In the genomic region with DNA sequence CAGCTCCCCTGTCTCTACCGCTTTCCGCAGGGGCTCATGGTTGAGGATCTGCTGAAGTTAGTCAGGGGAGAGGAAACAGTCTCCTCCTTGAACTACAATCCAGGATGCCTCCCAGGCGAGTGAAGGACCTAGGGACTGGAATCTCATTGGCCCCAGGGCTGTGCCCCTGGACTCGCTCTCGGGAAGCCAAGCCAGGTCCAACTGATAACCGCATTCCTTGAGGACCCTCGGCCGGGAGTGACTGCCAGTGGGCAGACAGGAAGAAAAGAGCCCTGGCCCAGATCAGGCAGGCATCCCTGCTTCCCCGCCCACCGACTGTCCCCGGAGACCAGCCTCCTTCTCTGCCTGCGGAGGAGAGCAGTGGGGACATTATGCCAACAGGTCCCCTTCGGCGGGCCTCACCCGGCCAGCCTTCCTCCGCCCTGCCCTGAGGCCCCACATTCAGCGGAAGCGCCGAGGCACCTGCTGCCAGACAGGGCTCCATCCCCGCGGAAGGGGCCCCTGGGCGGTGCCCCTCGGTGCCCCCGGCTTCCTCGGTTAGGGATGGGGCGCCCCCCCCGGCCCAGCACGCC, we compare ENCODE assay signal across 8 cellular contexts. TPM values are rescaled to one million over a fixed set of nuclear protein-coding genes. Genes with fewer than 3 reads are reported as not detected.
A peak's percentile ranks its signal among the peaks of the same experiment; 100 is the strongest.
DNase-seq lines count a peak whose midpoint lies in the region; ATAC-seq and TF ChIP-seq lines count a peak whose summit lies in the region.

No MANE protein-coding gene starts in this region.

- no peak for TF ChIP-seq POLR2A in tibial nerve (IDR thresholded peaks at IDR 0.05)

- H3K4me1 ChIP-seq in CD4-positive, CD25-positive, alpha-beta regulatory T cell (ENCODE audit: control insufficient read depth, insufficient read depth, low read length, poor library complexity, severe bottlenecking), result peaks cover 13% of the 10 kb centered on the region
- H3K4me1 ChIP-seq in MM.1S (ENCODE audit: low read length) (no peaks in the 10 kb centered on the region), mucosa of descending colon (ENCODE audit: low read depth) (peaks cover 45% of the 10 kb centered on the region), tibial nerve (peaks cover 0 to 55% (median 17%) of the 10 kb centered on the region in 4 donors)

- peak; percentile 26 to 37 for ATAC-seq in CD4-positive, CD25-positive, alpha-beta regulatory T cell (ENCODE audit: low read depth in 2 of 2)
- ATAC-seq in mucosa of descending colon (peak; percentile 12), HG02623 (IDR thresholded peaks at IDR 0.05; ENCODE audit: unreplicated experiment) (no peak), HG02678 (IDR thresholded peaks at IDR 0.05; ENCODE audit: unreplicated experiment) (no peak)

- peaks cover 0 to 15% (median 10%) of the 10 kb centered on the region in 4 donors for H3K4me1 Mint-ChIP-seq in CD4-positive, CD25-positive, alpha-beta regulatory T cell

- no peaks in the 10 kb centered on the region for H3K79me2 ChIP-seq in MM.1S (ENCODE audit: low read length)

- no peak for TF ChIP-seq CTCF in MM.1S (IDR thresholded peaks at IDR 0.05; ENCODE audit: low read length)
- TF ChIP-seq CTCF in brain microvascular endothelial cell (IDR thresholded peaks at IDR 0.05; ENCODE audit: low read depth, low read length, missing control alignments), result no peak
- TF ChIP-seq CTCF in mucosa of descending colon (IDR thresholded peaks at IDR 0.05), result no peak
- TF ChIP-seq CTCF in tibial nerve (IDR thresholded peaks at IDR 0.05), result no peak

- H3K36me3 Mint-ChIP-seq in CD4-positive, CD25-positive, alpha-beta regulatory T cell, result no peaks in the 10 kb centered on the region

- H3K27ac Mint-ChIP-seq in CD4-positive, CD25-positive, alpha-beta regulatory T cell, result no peak overlapping the region

- H3F3A ChIP-seq in MM.1S (ENCODE audit: insufficient read depth, low read length), result no peaks in the 10 kb centered on the region

- in situ Hi-C loops in brain microvascular endothelial cell (cut with HindIII; ENCODE audit: low pct_ligation_motif_present, low sequenced_read_pairs), result no loop called here

- H3K9me2 ChIP-seq in MM.1S (replicated peaks; ENCODE audit: insufficient read depth, low read length), result no peaks in the 10 kb centered on the region

- H3K4me3 Mint-ChIP-seq in CD4-positive, CD25-positive, alpha-beta regulatory T cell, result peak overlapping the region; percentile 64 to 86 (median 82)

- H3K27ac ChIP-seq in CD4-positive, CD25-positive, alpha-beta regulatory T cell (ENCODE audit: insufficient read depth, low read length, poor library complexity, severe bottlenecking), result no peak overlapping the region
- H3K27ac ChIP-seq in MM.1S (ENCODE audit: low read length), result no peak overlapping the region
- no peak overlapping the region for H3K27ac ChIP-seq in brain microvascular endothelial cell
- peak overlapping the region in 2 of 4 donors; percentile 44 to 74 for H3K27ac ChIP-seq in tibial nerve

- H3K9me3 ChIP-seq in CD4-positive, CD25-positive, alpha-beta regulatory T cell (ENCODE audit: control insufficient read depth in 2 of 2, low read length in 2 of 2), result no peaks in the 10 kb centered on the region
- H3K9me3 ChIP-seq in MM.1S (replicated peaks; ENCODE audit: insufficient read depth, low read length), result no peaks in the 10 kb centered on the region
- no peaks in the 10 kb centered on the region for H3K9me3 ChIP-seq in mucosa of descending colon
- no peaks in the 10 kb centered on the region for H3K9me3 ChIP-seq in tibial nerve

- WGBS in tibial nerve, 2 donors, result 18 to 31% methylated on average over 7 to 17 of the region's 28 CpGs

- peaks cover 11% of the 10 kb centered on the region for H3K27me3 Mint-ChIP-seq in CD4-positive, CD25-positive, alpha-beta regulatory T cell

- no peaks in the 10 kb centered on the region for H3K27me3 ChIP-seq in CD4-positive, CD25-positive, alpha-beta regulatory T cell (ENCODE audit: control insufficient read depth, insufficient read depth, low read length)
- H3K27me3 ChIP-seq in MM.1S (replicated peaks; ENCODE audit: insufficient read depth, low read length) (peaks cover 43% of the 10 kb centered on the region), brain microvascular endothelial cell (replicated peaks) (peaks cover 10% of the 10 kb centered on the region), tibial nerve (peaks cover 0 to 7% of the 10 kb centered on the region in 2 donors)

- H2AFZ ChIP-seq in MM.1S (ENCODE audit: low read length), result no peak overlapping the region

- intact Hi-C loops in mucosa of descending colon (cut with DNase I, micrococcal nuclease), result no loop called here

- TF ChIP-seq EP300 in tibial nerve (IDR thresholded peaks at IDR 0.05), result no peak

- H3K4me3 ChIP-seq in CD4-positive, CD25-positive, alpha-beta regulatory T cell (ENCODE audit: low read depth, low read length), result peak overlapping the region; percentile 31
- H3K4me3 ChIP-seq in MM.1S (ENCODE audit: low read length) (no peak overlapping the region; the same call in 1 of the 2 replicates), brain microvascular endothelial cell (ENCODE audit: low read depth, low read length) (peak overlapping the region; percentile 12), mucosa of descending colon (peak overlapping the region; percentile 61), tibial nerve (peak overlapping the region; percentile 34 to 72 (median 54))

- H3K9me3 Mint-ChIP-seq in CD4-positive, CD25-positive, alpha-beta regulatory T cell, result peaks cover 0 to 5% (median 0%) of the 10 kb centered on the region in 7 donors

- peak overlapping the region; percentile 69 for H3K4me2 ChIP-seq in MM.1S (ENCODE audit: low read depth, low read length)

- H4K20me1 ChIP-seq in MM.1S (ENCODE audit: insufficient read depth, low read length), result no peaks in the 10 kb centered on the region

- H3K36me3 ChIP-seq in CD4-positive, CD25-positive, alpha-beta regulatory T cell (ENCODE audit: control insufficient read depth, insufficient read depth, low read length), result no peaks in the 10 kb centered on the region
- H3K36me3 ChIP-seq in MM.1S (replicated peaks; ENCODE audit: insufficient read depth, low read length) (no peaks in the 10 kb centered on the region), brain microvascular endothelial cell (replicated peaks) (no peaks in the 10 kb centered on the region), mucosa of descending colon (ENCODE audit: low read depth) (no peaks in the 10 kb centered on the region), tibial nerve (no peaks in the 10 kb centered on the region)

- H3K9ac ChIP-seq in MM.1S (ENCODE audit: low read length), result no peak overlapping the region

- DNase-seq in CD4-positive, CD25-positive, alpha-beta regulatory T cell, result peak in 1 of 3 donors; percentile 28
- DNase-seq in MM.1S (no peak), brain microvascular endothelial cell (no peak), mucosa of descending colon (peak; percentile 41 to 72 (median 63)), tibial nerve (ENCODE audit: low spot score in 2 of 2) (no peak), C1 segment of cervical spinal cord (lab: John Stamatoyannopoulos, UW) (no peak)

RNA-seq across cellular contexts. Expression of gene LRRC75A, which starts 0.8 kb away (rescaled TPM):
- 3.8 TPM for total RNA-seq in CD4-positive, CD25-positive, alpha-beta regulatory T cell
- 1 to 10 TPM; 1.5 to 3.5 (median 1.7) TPM for polyA plus RNA-seq in CD4-positive, CD25-positive, alpha-beta regulatory T cell
- total RNA-seq in mucosa of descending colon (10 to 100 TPM; 37.1 to 85.7 (median 52.6) TPM), tibial nerve (10 to 100 TPM in 1 of 4 donors, 1 to 10 TPM in 3; 2.9 to 10.3 (median 5.4) TPM)

Comparison
In these comparisons a context has a peak if more than half of its experiments do, and no peak if none do; other contexts are left out.
1. ATAC-seq: peak in CD4-positive, CD25-positive, alpha-beta regulatory T cell (2 of 2) and mucosa of descending colon (single experiment); none in HG02623 (single experiment) and HG02678 (single experiment).
2. DNase-seq: peak in mucosa of descending colon (3 of 3); none in MM.1S (single experiment), brain microvascular endothelial cell (single experiment), tibial nerve (0 of 2) and C1 segment of cervical spinal cord (0 of 14).